ENCODE assay signal across 11 cellular contexts in the genomic region with DNA sequence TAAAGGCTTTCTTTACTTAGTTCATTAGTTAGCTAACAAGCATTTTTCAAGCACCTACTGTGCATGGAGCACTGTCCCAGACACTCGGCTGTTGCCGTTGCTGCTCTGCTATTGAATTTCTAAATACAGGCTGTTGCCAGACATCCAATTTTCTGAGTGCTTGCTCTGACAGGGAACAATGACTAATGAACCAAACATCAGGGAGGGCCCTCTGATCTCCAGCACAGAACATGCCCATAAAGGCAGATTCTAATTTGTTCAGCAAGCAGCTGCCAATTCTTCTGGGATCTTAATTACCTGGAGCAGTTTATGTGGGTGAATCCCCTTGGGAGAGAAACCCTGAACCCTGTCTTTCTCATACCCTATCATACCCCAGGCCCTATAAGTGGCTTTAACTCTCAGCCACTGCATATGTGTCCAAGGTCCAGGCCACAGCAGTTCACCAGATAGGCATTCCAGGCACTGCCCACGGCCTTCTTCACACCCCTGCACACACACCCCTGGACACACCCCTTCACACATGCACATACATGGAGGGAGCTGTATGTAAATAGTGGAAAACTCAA. TPM values are rescaled to one million over a fixed set of nuclear protein-coding genes. Genes with fewer than 3 reads are reported as not detected.
DNase-seq lines count a peak whose midpoint lies in the region; ATAC-seq and TF ChIP-seq lines count a peak whose summit lies in the region.
"Had no signal": no experiment of that assay in that cellular context is flagged by ENCODE, and none has a peak within 500 bp of the region (broad histone marks: within the 10 kb centered on the region; RNA-seq: fewer than 3 reads in every experiment).

No MANE protein-coding gene starts in this region.

- no peak for ATAC-seq in HG02870 (IDR thresholded peaks at IDR 0.05; ENCODE audit: unreplicated experiment)
- ATAC-seq in HG03097 (IDR thresholded peaks at IDR 0.05; ENCODE audit: low FRiP score, unreplicated experiment): no peak

- H3K4me1 ChIP-seq in ascending aorta (peaks cover 3 to 8% of the 10 kb centered on the region in 2 donors), urinary bladder (ENCODE audit: insufficient read depth) (no peaks in the 10 kb centered on the region)

- no peaks in the 10 kb centered on the region for H3K9me3 ChIP-seq in ascending aorta

- no peaks in the 10 kb centered on the region for H3K36me3 ChIP-seq in ascending aorta
- H3K36me3 ChIP-seq in urinary bladder (ENCODE audit: insufficient read depth): no peaks in the 10 kb centered on the region

- intact Hi-C loops in ascending aorta (cut with DNase I): no loop called here

- 14% methylated on average over 3 of the region's 3 CpGs for WGBS in urinary bladder

- TF ChIP-seq CTCF in ascending aorta (IDR thresholded peaks at IDR 0.05): no peak

- peak; percentile 13 for DNase-seq in DMS 273 (lab: John Stamatoyannopoulos, UW; ENCODE audit: unreplicated experiment)
- DNase-seq in DMS 273 treated with DMSO at 0.1 percent for 48 hours (lab: John Stamatoyannopoulos, UW): no peak
- no peak for DNase-seq in ascending aorta (ENCODE audit: low spot score in 2 of 2)
- peak; percentile 52 for DNase-seq in kidney tubule cell (ENCODE audit: low spot score)
- no peak for DNase-seq in DMS114 treated with DMSO at 0.1 percent for 48 hours (lab: John Stamatoyannopoulos, UW; ENCODE audit: unreplicated experiment)
- DNase-seq: NCI-H187 treated with DMSO at 0.1 percent for 48 hours had no signal

- H3K27ac ChIP-seq in ascending aorta: peak overlapping the region; percentile 63 to 73
- peak overlapping the region; percentile 31 for H3K27ac ChIP-seq in urinary bladder (ENCODE audit: low read depth)
- H3K27ac ChIP-seq: 22Rv1 had no signal

- H3K27me3 ChIP-seq in ascending aorta: no peaks in the 10 kb centered on the region

- H3K4me3 ChIP-seq in ascending aorta (no peak overlapping the region), urinary bladder (ENCODE audit: low read depth, low read length) (no peak overlapping the region)

RNA-seq across cellular contexts. Expression of a gene that starts 27.9 kb away (rescaled TPM):
- total RNA-seq in ascending aorta (630 TPM), urinary bladder (63.2 TPM)
- polyA plus RNA-seq in urinary bladder: 843 TPM

RNA-seq across cellular contexts. Expression of a gene that starts 29.9 kb away (rescaled TPM):
- not detected for total RNA-seq in ascending aorta
- total RNA-seq in urinary bladder: not detected
- not detected for polyA plus RNA-seq in urinary bladder
- total RNA-seq: lung microvascular endothelial cell had no signal

Comparison
In these comparisons a context has a peak if more than half of its experiments do, and no peak if none do; other contexts are left out.
1. DNase-seq: peak in DMS 273 (single experiment) and kidney tubule cell (single experiment); none in DMS 273 treated with DMSO at 0.1 percent for 48 hours (single experiment), ascending aorta (0 of 2) and DMS114 treated with DMSO at 0.1 percent for 48 hours (single experiment).